Comparison of ENCODE assay signal across 1 cellular context in the genomic region with DNA sequence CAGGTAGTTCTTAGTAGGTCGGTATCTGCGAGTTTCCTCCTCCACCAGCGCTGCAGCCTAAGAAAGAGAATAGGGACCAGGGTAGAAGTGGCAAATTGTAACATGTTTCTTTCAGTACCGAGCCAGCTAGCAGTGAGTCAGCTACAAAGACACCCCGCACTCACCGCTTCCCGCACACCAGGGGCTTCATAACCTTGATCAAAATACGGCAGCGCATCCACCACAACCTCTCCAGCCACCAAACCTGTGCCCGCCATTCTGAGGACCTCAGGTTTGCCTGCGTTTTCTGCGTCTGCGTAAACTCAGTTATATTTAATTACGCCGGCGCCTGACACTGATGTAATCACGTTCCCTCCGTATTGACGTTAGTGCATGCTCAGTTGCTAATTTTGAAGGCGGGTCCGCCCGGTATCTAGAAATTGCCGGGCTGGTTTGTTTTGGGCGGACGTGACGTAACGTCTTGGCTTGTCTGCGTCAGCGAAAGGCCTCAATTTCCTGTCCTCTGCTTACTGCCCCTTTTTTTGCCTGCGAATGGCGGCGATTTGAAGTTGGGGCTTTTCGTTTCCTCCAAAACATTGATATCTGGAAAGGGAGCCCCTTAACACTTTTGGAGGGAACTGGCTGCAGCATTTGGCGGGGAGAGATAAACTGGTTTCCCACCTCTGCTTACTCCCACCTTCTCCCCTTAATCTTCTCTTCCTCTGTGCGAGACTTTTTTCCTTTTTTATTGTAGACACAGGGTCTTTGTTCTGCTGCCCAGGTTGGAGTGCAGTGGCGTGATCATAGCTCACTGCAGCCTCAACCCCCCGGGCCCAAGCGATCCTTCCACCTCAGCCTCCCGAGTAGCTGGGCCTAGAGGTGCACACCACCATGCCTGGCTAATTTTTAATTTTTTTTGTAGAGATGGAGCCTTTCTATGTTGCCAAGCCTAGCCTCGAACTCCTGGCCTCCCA.
TF ChIP-seq lines count a peak whose summit lies in the region.

A gene (minus strand): TSS at position 281 of the 953 bp plus-strand sequence. CDS start 24 bp downstream, at position 257.

TF ChIP-seq in HEK293, 187 proteins besides CTCF, POLR2A, EP300 and RAD21 (continued from another document and continues in another):
- TF ChIP-seq, protein P1, sequence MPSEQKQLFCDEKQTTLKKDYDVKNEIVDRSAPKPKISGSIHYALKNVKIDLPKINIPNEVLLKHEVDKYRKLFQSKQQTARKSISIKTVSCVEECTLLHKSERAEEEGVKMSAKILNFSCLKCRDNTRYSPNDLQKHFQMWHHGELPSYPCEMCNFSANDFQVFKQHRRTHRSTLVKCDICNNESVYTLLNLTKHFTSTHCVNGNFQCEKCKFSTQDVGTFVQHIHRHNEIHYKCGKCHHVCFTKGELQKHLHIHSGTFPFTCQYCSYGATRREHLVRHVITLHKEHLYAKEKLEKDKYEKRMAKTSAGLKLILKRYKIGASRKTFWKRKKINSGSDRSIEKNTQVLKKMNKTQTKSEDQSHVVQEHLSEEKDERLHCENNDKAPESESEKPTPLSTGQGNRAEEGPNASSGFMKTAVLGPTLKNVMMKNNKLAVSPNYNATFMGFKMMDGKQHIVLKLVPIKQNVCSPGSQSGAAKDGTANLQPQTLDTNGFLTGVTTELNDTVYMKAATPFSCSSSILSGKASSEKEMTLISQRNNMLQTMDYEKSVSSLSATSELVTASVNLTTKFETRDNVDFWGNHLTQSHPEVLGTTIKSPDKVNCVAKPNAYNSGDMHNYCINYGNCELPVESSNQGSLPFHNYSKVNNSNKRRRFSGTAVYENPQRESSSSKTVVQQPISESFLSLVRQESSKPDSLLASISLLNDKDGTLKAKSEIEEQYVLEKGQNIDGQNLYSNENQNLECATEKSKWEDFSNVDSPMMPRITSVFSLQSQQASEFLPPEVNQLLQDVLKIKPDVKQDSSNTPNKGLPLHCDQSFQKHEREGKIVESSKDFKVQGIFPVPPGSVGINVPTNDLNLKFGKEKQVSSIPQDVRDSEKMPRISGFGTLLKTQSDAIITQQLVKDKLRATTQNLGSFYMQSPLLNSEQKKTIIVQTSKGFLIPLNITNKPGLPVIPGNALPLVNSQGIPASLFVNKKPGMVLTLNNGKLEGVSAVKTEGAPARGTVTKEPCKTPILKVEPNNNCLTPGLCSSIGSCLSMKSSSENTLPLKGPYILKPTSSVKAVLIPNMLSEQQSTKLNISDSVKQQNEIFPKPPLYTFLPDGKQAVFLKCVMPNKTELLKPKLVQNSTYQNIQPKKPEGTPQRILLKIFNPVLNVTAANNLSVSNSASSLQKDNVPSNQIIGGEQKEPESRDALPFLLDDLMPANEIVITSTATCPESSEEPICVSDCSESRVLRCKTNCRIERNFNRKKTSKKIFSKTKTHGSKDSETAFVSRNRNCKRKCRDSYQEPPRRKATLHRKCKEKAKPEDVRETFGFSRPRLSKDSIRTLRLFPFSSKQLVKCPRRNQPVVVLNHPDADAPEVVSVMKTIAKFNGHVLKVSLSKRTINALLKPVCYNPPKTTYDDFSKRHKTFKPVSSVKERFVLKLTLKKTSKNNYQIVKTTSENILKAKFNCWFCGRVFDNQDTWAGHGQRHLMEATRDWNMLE (tag by site-specific recombination; conservative IDR thresholded peaks at IDR 0.05; ENCODE audit: low read depth): peak; percentile 99
- TF ChIP-seq, protein P2, sequence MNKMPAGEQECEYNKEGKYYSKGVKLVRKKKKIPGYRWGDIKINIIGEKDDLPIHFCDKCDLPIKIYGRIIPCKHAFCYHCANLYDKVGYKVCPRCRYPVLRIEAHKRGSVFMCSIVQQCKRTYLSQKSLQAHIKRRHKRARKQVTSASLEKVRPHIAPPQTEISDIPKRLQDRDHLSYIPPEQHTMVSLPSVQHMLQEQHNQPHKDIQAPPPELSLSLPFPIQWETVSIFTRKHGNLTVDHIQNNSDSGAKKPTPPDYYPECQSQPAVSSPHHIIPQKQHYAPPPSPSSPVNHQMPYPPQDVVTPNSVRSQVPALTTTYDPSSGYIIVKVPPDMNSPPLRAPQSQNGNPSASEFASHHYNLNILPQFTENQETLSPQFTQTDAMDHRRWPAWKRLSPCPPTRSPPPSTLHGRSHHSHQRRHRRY (tag by site-specific recombination; IDR thresholded peaks at IDR 0.05): no peak
- no peak for TF ChIP-seq ZNF768 (tag by site-specific recombination; IDR thresholded peaks at IDR 0.05)
- peak; percentile 24; the same call in 1 of the 2 replicates for TF ChIP-seq ZBTB48 (tag by site-specific recombination; IDR thresholded peaks at IDR 0.05)
- TF ChIP-seq ZFP69B (tag by site-specific recombination; IDR thresholded peaks at IDR 0.05): no peak
- TF ChIP-seq MYNN (tag by site-specific recombination; IDR thresholded peaks at IDR 0.05; ENCODE audit: borderline replicate concordance): no peak
- no peak for TF ChIP-seq ZNF19 (tag by site-specific recombination; IDR thresholded peaks at IDR 0.05; ENCODE audit: low read depth)
- TF ChIP-seq ZNF701 (tag by site-specific recombination; IDR thresholded peaks at IDR 0.05): no peak
- TF ChIP-seq MZF1 (tag by site-specific recombination; IDR thresholded peaks at IDR 0.05; ENCODE audit: borderline replicate concordance): no peak
- no peak for TF ChIP-seq ZNF155 (tag by site-specific recombination; IDR thresholded peaks at IDR 0.05)
- TF ChIP-seq ZFHX2 (tag by site-specific recombination; conservative IDR thresholded peaks at IDR 0.05): no peak
- TF ChIP-seq, protein P3, sequence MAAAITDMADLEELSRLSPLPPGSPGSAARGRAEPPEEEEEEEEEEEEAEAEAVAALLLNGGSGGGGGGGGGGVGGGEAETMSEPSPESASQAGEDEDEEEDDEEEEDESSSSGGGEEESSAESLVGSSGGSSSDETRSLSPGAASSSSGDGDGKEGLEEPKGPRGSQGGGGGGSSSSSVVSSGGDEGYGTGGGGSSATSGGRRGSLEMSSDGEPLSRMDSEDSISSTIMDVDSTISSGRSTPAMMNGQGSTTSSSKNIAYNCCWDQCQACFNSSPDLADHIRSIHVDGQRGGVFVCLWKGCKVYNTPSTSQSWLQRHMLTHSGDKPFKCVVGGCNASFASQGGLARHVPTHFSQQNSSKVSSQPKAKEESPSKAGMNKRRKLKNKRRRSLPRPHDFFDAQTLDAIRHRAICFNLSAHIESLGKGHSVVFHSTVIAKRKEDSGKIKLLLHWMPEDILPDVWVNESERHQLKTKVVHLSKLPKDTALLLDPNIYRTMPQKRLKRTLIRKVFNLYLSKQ (tag by site-specific recombination; IDR thresholded peaks at IDR 0.05; ENCODE audit: borderline replicate concordance): no peak
- TF ChIP-seq ZIC2 (tag by site-specific recombination; IDR thresholded peaks at IDR 0.05): no peak
- TF ChIP-seq ZNF138 (tag by site-specific recombination; IDR thresholded peaks at IDR 0.05; ENCODE audit: borderline replicate concordance): no peak
- 0 out of 2 replicates have a peak, but pooled peaks have one; percentile 34 for TF ChIP-seq ZNF2 (tag by site-specific recombination; IDR thresholded peaks at IDR 0.05)
- TF ChIP-seq GLI2 (tag by site-specific recombination; IDR thresholded peaks at IDR 0.05; ENCODE audit: borderline replicate concordance, low read depth): no peak
- TF ChIP-seq, protein P4, sequence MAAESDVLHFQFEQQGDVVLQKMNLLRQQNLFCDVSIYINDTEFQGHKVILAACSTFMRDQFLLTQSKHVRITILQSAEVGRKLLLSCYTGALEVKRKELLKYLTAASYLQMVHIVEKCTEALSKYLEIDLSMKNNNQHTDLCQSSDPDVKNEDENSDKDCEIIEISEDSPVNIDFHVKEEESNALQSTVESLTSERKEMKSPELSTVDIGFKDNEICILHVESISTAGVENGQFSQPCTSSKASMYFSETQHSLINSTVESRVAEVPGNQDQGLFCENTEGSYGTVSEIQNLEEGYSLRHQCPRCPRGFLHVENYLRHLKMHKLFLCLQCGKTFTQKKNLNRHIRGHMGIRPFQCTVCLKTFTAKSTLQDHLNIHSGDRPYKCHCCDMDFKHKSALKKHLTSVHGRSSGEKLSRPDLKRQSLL (tag by site-specific recombination; IDR thresholded peaks at IDR 0.05): no peak
- TF ChIP-seq ZNF837 (tag by site-specific recombination; IDR thresholded peaks at IDR 0.05): no peak
- 0 out of 2 replicates have a peak, but pooled peaks have one; percentile 76 for TF ChIP-seq TRIM28 (IDR thresholded peaks at IDR 0.05; ENCODE audit: borderline replicate concordance, low read length)
- TF ChIP-seq ZNF133 (tag by site-specific recombination; IDR thresholded peaks at IDR 0.05): no peak
- TF ChIP-seq ZNF776 (tag by site-specific recombination; IDR thresholded peaks at IDR 0.05; ENCODE audit: borderline replicate concordance): no peak
- no peak; the same call in 1 of the 2 replicates for TF ChIP-seq KLF9 (tag by site-specific recombination; IDR thresholded peaks at IDR 0.05; ENCODE audit: low read depth)
- TF ChIP-seq SP2 (tag by site-specific recombination; IDR thresholded peaks at IDR 0.05): peak; percentile 86
- no peak for TF ChIP-seq ZNF843 (tag by site-specific recombination; IDR thresholded peaks at IDR 0.05)
- peak; percentile 55; the same call in 1 of the 2 replicates for TF ChIP-seq YY2 (tag by site-specific recombination; IDR thresholded peaks at IDR 0.05)
- no peak for TF ChIP-seq ZBTB20 (tag by site-specific recombination; IDR thresholded peaks at IDR 0.05)
- no peak for TF ChIP-seq GFI1B (tag by site-specific recombination; IDR thresholded peaks at IDR 0.05)
- TF ChIP-seq, protein P5, sequence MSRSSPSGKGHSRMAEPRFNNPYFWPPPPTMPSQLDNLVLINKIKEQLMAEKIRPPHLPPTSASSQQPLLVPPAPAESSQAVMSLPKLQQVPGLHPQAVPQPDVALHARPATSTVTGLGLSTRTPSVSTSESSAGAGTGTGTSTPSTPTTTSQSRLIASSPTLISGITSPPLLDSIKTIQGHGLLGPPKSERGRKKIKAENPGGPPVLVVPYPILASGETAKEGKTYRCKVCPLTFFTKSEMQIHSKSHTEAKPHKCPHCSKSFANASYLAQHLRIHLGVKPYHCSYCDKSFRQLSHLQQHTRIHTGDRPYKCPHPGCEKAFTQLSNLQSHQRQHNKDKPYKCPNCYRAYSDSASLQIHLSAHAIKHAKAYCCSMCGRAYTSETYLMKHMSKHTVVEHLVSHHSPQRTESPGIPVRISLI (tag by site-specific recombination; IDR thresholded peaks at IDR 0.05): peak; percentile 91
- TF ChIP-seq ZNF211 (tag by site-specific recombination; IDR thresholded peaks at IDR 0.05; ENCODE audit: low read depth): no peak
- no peak for TF ChIP-seq SALL2 (tag by site-specific recombination; IDR thresholded peaks at IDR 0.05; ENCODE audit: borderline replicate concordance)
- TF ChIP-seq, protein P6, sequence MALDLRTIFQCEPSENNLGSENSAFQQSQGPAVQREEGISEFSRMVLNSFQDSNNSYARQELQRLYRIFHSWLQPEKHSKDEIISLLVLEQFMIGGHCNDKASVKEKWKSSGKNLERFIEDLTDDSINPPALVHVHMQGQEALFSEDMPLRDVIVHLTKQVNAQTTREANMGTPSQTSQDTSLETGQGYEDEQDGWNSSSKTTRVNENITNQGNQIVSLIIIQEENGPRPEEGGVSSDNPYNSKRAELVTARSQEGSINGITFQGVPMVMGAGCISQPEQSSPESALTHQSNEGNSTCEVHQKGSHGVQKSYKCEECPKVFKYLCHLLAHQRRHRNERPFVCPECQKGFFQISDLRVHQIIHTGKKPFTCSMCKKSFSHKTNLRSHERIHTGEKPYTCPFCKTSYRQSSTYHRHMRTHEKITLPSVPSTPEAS (tag by site-specific recombination; IDR thresholded peaks at IDR 0.05): no peak
- TF ChIP-seq ZBTB21 (tag by site-specific recombination; IDR thresholded peaks at IDR 0.05): peak; percentile 99
- no peak for TF ChIP-seq ZNF24 (tag by site-specific recombination; IDR thresholded peaks at IDR 0.05)
- TF ChIP-seq, protein P7, sequence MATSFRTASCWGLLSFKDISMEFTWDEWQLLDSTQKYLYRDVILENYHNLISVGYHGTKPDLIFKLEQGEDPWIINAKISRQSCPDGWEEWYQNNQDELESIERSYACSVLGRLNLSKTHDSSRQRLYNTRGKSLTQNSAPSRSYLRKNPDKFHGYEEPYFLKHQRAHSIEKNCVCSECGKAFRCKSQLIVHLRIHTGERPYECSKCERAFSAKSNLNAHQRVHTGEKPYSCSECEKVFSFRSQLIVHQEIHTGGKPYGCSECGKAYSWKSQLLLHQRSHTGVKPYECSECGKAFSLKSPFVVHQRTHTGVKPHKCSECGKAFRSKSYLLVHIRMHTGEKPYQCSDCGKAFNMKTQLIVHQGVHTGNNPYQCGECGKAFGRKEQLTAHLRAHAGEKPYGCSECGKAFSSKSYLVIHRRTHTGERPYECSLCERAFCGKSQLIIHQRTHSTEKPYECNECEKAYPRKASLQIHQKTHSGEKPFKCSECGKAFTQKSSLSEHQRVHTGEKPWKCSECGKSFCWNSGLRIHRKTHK (tag by site-specific recombination; IDR thresholded peaks at IDR 0.05): no peak
- TF ChIP-seq EGR2 (tag by site-specific recombination; IDR thresholded peaks at IDR 0.05; ENCODE audit: low read depth): no peak
- TF ChIP-seq ZNF660 (tag by site-specific recombination; IDR thresholded peaks at IDR 0.05): peak; percentile 46
- TF ChIP-seq ZNF670 (tag by site-specific recombination; IDR thresholded peaks at IDR 0.05; ENCODE audit: low read depth): no peak
- TF ChIP-seq ZNF623 (tag by site-specific recombination; IDR thresholded peaks at IDR 0.05): no peak
- no peak for TF ChIP-seq ZNF529 (tag by site-specific recombination; IDR thresholded peaks at IDR 0.05; ENCODE audit: insufficient replicate concordance)
- TF ChIP-seq, protein P8, sequence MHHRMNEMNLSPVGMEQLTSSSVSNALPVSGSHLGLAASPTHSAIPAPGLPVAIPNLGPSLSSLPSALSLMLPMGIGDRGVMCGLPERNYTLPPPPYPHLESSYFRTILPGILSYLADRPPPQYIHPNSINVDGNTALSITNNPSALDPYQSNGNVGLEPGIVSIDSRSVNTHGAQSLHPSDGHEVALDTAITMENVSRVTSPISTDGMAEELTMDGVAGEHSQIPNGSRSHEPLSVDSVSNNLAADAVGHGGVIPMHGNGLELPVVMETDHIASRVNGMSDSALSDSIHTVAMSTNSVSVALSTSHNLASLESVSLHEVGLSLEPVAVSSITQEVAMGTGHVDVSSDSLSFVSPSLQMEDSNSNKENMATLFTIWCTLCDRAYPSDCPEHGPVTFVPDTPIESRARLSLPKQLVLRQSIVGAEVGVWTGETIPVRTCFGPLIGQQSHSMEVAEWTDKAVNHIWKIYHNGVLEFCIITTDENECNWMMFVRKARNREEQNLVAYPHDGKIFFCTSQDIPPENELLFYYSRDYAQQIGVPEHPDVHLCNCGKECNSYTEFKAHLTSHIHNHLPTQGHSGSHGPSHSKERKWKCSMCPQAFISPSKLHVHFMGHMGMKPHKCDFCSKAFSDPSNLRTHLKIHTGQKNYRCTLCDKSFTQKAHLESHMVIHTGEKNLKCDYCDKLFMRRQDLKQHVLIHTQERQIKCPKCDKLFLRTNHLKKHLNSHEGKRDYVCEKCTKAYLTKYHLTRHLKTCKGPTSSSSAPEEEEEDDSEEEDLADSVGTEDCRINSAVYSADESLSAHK (tag by site-specific recombination; IDR thresholded peaks at IDR 0.05): no peak
- TF ChIP-seq, protein P9, sequence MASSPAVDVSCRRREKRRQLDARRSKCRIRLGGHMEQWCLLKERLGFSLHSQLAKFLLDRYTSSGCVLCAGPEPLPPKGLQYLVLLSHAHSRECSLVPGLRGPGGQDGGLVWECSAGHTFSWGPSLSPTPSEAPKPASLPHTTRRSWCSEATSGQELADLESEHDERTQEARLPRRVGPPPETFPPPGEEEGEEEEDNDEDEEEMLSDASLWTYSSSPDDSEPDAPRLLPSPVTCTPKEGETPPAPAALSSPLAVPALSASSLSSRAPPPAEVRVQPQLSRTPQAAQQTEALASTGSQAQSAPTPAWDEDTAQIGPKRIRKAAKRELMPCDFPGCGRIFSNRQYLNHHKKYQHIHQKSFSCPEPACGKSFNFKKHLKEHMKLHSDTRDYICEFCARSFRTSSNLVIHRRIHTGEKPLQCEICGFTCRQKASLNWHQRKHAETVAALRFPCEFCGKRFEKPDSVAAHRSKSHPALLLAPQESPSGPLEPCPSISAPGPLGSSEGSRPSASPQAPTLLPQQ (tag by site-specific recombination; IDR thresholded peaks at IDR 0.05): 0 out of 2 replicates have a peak, but pooled peaks have one; percentile 24
- TF ChIP-seq KLF7 (tag by site-specific recombination; IDR thresholded peaks at IDR 0.05; ENCODE audit: borderline replicate concordance): no peak
